Comparison of ENCODE assay signal across 29 cellular contexts in genomic region chr14:55005071-55005470, GRCh38. TPM values are rescaled to one million over a fixed set of nuclear protein-coding genes. Genes with fewer than 3 reads are reported as not detected.
DNase-seq lines count a peak whose midpoint lies in the region; ATAC-seq and TF ChIP-seq lines count a peak whose summit lies in the region.
"Had no signal": no experiment of that assay in that cellular context is flagged by ENCODE, and none has a peak within 500 bp of the region (broad histone marks: within the 10 kb centered on the region; RNA-seq: fewer than 3 reads in every experiment).

No MANE protein-coding gene starts in this region.

- H3K27ac ChIP-seq in SK-N-SH (ENCODE audit: low read depth in 2 of 2, low read length in 1 of 2), result no peak overlapping the region
- H3K27ac ChIP-seq: 22Rv1, adrenal gland, SK-N-MC had no signal

- peaks cover 3% of the 10 kb centered on the region; the same call in 1 of the 2 replicates for H3K9me2 ChIP-seq in SK-N-SH

- peaks cover 13 to 28% of the 10 kb centered on the region in 2 experiments for H3K36me3 ChIP-seq in SK-N-SH (replicated peaks in 1 of 2; ENCODE audit: control insufficient read depth in 1 of 2, insufficient read depth in 2 of 2, low read length in 1 of 2)
- H3K36me3 ChIP-seq: adrenal gland had no signal

- H3K27me3 Mint-ChIP-seq in T-helper 17 cell, result no peaks in the 10 kb centered on the region
- H3K27me3 Mint-ChIP-seq: activated CD4-positive, alpha-beta T cell treated with anti-CD3 and anti-CD28 coated beads for 36 hours; activated CD8-positive, alpha-beta T cell treated with anti-CD3 and anti-CD28 coated beads for 36 hours; CD4-positive, alpha-beta memory T cell had no signal

- WGBS in SK-N-SH (ENCODE audit: low lambda C conversion rate), result 92% methylated on average over 3 of the region's 4 CpGs

- no peaks in the 10 kb centered on the region for H3K9me3 ChIP-seq in SK-N-SH
- no peaks in the 10 kb centered on the region for H3K9me3 ChIP-seq in T-helper 17 cell (ENCODE audit: control insufficient read depth, low read length, poor library complexity, severe bottlenecking)
- H3K9me3 ChIP-seq: adrenal gland had no signal

- H3K4me1 Mint-ChIP-seq in T-helper 17 cell, result no peaks in the 10 kb centered on the region
- H3K4me1 Mint-ChIP-seq: activated CD4-positive, alpha-beta T cell treated with anti-CD3 and anti-CD28 coated beads for 36 hours; nephron had no signal

- H3K79me2 ChIP-seq in SK-N-SH (ENCODE audit: insufficient read depth), result no peaks in the 10 kb centered on the region

- no peaks in the 10 kb centered on the region for H4K20me1 ChIP-seq in SK-N-SH (ENCODE audit: insufficient read depth)

- no peak for DNase-seq in SK-N-SH
- DNase-seq in T-helper 17 cell, result no peak
- DNase-seq in foreskin fibroblast, result peak; percentile 22 to 51
- DNase-seq in MV-4-11 (lab: John Stamatoyannopoulos, UW), result no peak
- no peak for DNase-seq in NCI-H1694 (lab: John Stamatoyannopoulos, UW)
- DNase-seq in anterior cingulate cortex (lab: John Stamatoyannopoulos, UW), result no peak
- DNase-seq: activated CD4-positive, alpha-beta T cell treated with anti-CD3 and anti-CD28 coated beads for 36 hours; activated CD8-positive, alpha-beta memory T cell treated with anti-CD3 and anti-CD28 coated beads, Interleukin-2, amount 50 U/mL, for 48 hours; activated CD8-positive, alpha-beta T cell treated with anti-CD3 and anti-CD28 coated beads for 36 hours; activated naive CD4-positive, alpha-beta T cell treated with Interleukin-2 at 50 U/mL for 16 hours; adrenal gland; AML-193; CD4-positive, alpha-beta memory T cell; hypothalamus; left colon; mammary epithelial cell; NCI-H2029; NCI-H526; NK-92 treated with Interleukin-12 subunit alpha and Interleukin-12 subunit beta, amount 100 ng/mL, for 24 hours; T-helper 2 cell; trophoblast cell had no signal

- no peaks in the 10 kb centered on the region for H3K4me1 ChIP-seq in SK-N-SH (ENCODE audit: control insufficient read depth in 1 of 2, insufficient read depth in 2 of 2, low read depth in 1 of 2, low read length in 1 of 2)
- H3K4me1 ChIP-seq: adrenal gland had no signal

- peaks cover 5% of the 10 kb centered on the region for H3F3A ChIP-seq in SK-N-SH (replicated peaks; ENCODE audit: insufficient read depth)

- no peak overlapping the region for H3K4me3 Mint-ChIP-seq in T-helper 17 cell
- H3K4me3 Mint-ChIP-seq: activated CD4-positive, alpha-beta T cell treated with anti-CD3 and anti-CD28 coated beads for 36 hours; activated CD8-positive, alpha-beta T cell treated with anti-CD3 and anti-CD28 coated beads for 36 hours; activated T-helper 1 cell treated with anti-CD3 and anti-CD28 coated beads, Interleukin-12 subunit alpha, Interleukin-12 subunit beta, Interleukin-2, Interleukin-4 antibody, amounts not matched to agents 30 ng/mL and 10 ng/mL and 1 ng/mL, durations not matched to agents 14 hours and 24 hours and 36 hours; CD4-positive, alpha-beta memory T cell; nephron; stimulated activated effector memory CD8-positive, alpha-beta T cell treated with anti-CD3 and anti-CD28 coated beads, Interleukin-12 subunit alpha, Interleukin-12 subunit beta, amount 100 ng/mL, for 72 hours had no signal

- peak overlapping the region; percentile 16 for H3K27ac Mint-ChIP-seq in T-helper 17 cell
- H3K27ac Mint-ChIP-seq: activated CD4-positive, alpha-beta T cell treated with anti-CD3 and anti-CD28 coated beads for 36 hours; activated CD8-positive, alpha-beta T cell treated with anti-CD3 and anti-CD28 coated beads for 36 hours; activated T-helper 1 cell treated with anti-CD3 and anti-CD28 coated beads, Interleukin-12 subunit alpha, Interleukin-12 subunit beta, Interleukin-2, Interleukin-4 antibody, amounts not matched to agents 30 ng/mL and 10 ng/mL and 1 ng/mL, durations not matched to agents 14 hours and 24 hours and 36 hours; CD4-positive, alpha-beta memory T cell; nephron; stimulated activated effector memory CD8-positive, alpha-beta T cell treated with anti-CD3 and anti-CD28 coated beads, Interleukin-12 subunit alpha, Interleukin-12 subunit beta, amount 100 ng/mL, for 72 hours had no signal

- H3K9ac ChIP-seq in SK-N-SH, result no peak overlapping the region

- H3K4me2 ChIP-seq in SK-N-SH, result no peak overlapping the region

- POLR2A ChIA-PET in SK-N-SH (lab: Yijun Ruan, JAX), result interaction anchor here (0.6 kb wide), 1 partner anchor 35 kb away, joined by 6 read pairs; no protein-coding TSS in a partner anchor

- no peaks in the 10 kb centered on the region for H3K27me3 ChIP-seq in SK-N-SH (ENCODE audit: insufficient read depth)
- H3K27me3 ChIP-seq: adrenal gland had no signal

- ATAC-seq in SK-N-SH treated with all-trans-retinoic acid at 6 μM for 48 hours (no peak), T-helper 17 cell (no peak), GM19395 (IDR thresholded peaks at IDR 0.05; ENCODE audit: unreplicated experiment) (no peak)
- ATAC-seq: activated CD4-positive, alpha-beta T cell treated with anti-CD3 and anti-CD28 coated beads for 36 hours; activated CD8-positive, alpha-beta T cell treated with anti-CD3 and anti-CD28 coated beads for 36 hours; K562; left colon; stimulated activated effector memory CD8-positive, alpha-beta T cell treated with anti-CD3 and anti-CD28 coated beads, Interleukin-12 subunit alpha, Interleukin-12 subunit beta, amount 100 ng/mL, for 72 hours had no signal

- TF ChIP-seq RAD21 in SK-N-SH (IDR thresholded peaks at IDR 0.05; ENCODE audit: low read length), result no peak

- CTCF ChIA-PET in SK-N-SH (lab: Yijun Ruan, JAX), result interaction anchor here (0.6 to 1.1 kb wide), 2 partner anchors 23 to 232 kb away, joined by 3 to 4 read pairs; no protein-coding TSS in a partner anchor

- TF ChIP-seq EP300 in SK-N-SH (IDR thresholded peaks at IDR 0.05; ENCODE audit: borderline replicate concordance in 1 of 2, low read depth in 1 of 2, low read length in 1 of 2), result no peak

- TF ChIP-seq CTCF in SK-N-SH (IDR thresholded peaks at IDR 0.05), result no peak
- TF ChIP-seq CTCF in foreskin fibroblast (IDR thresholded peaks at IDR 0.05; ENCODE audit: low read depth, low read length), result no peak

- H2AFZ ChIP-seq in SK-N-SH (ENCODE audit: low read depth), result 0 out of 2 replicates have a peak overlapping the region, but pooled peaks have one; percentile 9

- H3K4me3 ChIP-seq in SK-N-SH (ENCODE audit: low read depth in 2 of 2, low read length in 1 of 2) (no peak overlapping the region), foreskin fibroblast (ENCODE audit: low read depth in 1 of 2, low read length in 2 of 2) (no peak overlapping the region)
- H3K4me3 ChIP-seq: adrenal gland, K562, SK-N-MC had no signal

- peaks cover 3% of the 10 kb centered on the region for H3K36me3 Mint-ChIP-seq in T-helper 17 cell (ENCODE audit: low read depth)

TF ChIP-seq in SK-N-SH, 30 proteins besides CTCF, POLR2A, EP300 and RAD21 (continues in another document):
- no peak for TF ChIP-seq SMC3 (IDR thresholded peaks at IDR 0.05; ENCODE audit: low read depth, low read length)
- no peak for TF ChIP-seq ELF1 (IDR thresholded peaks at IDR 0.05)
- TF ChIP-seq ZBTB33 (IDR thresholded peaks at IDR 0.05; ENCODE audit: borderline replicate concordance, low read depth), result no peak
- TF ChIP-seq SIN3A (IDR thresholded peaks at IDR 0.05; ENCODE audit: borderline replicate concordance, low read depth, low read length), result no peak
- TF ChIP-seq FOSL2 (IDR thresholded peaks at IDR 0.05; ENCODE audit: borderline replicate concordance, low read depth), result no peak

TF ChIP-seq in SK-N-SH treated with all-trans-retinoic acid at 6 μM for 48 hours, 23 proteins besides CTCF, POLR2A, EP300 and RAD21 (continues in another document):
- TF ChIP-seq ARNTL (CRISPR knock-in tag; IDR thresholded peaks at IDR 0.05; ENCODE audit: borderline replicate concordance, low read depth) (no peak), TSHZ2 (CRISPR knock-in tag; IDR thresholded peaks at IDR 0.05) (no peak), TOX (CRISPR knock-in tag; IDR thresholded peaks at IDR 0.05; ENCODE audit: borderline replicate concordance) (no peak), ZNF70 (CRISPR knock-in tag; IDR thresholded peaks at IDR 0.05) (no peak), ZNF565 (CRISPR knock-in tag; conservative IDR thresholded peaks at IDR 0.05; ENCODE audit: low read depth) (no peak)

RNA-seq across cellular contexts. Expression of gene WDHD1, which starts 21.8 kb away (rescaled TPM):
- polyA plus RNA-seq in SK-N-SH (2012; rRNA removed), result 2.9 and 3.6 TPM in 2 replicates
- 4.5 and 4.9 TPM in 2 replicates for polyA plus RNA-seq in SK-N-SH (2012; cell fraction: cytosol; rRNA removed)
- 1.4 and 3.0 TPM in 2 replicates for polyA plus RNA-seq in SK-N-SH (2012; cell fraction: nucleus; rRNA removed)
- total RNA-seq in T-helper 17 cell, result 1 to 10 TPM; 2.7 to 2.8 TPM

RNA-seq across cellular contexts. Expression of gene SOCS4, which starts 22.0 kb away (rescaled TPM):
- polyA plus RNA-seq in SK-N-SH (2012; rRNA removed), result 2.2 and 3.2 TPM in 2 replicates
- polyA plus RNA-seq in SK-N-SH (2012; cell fraction: cytosol; rRNA removed), result 3.5 and 3.9 TPM in 2 replicates
- 2.2 and 5.0 TPM in 2 replicates for polyA plus RNA-seq in SK-N-SH (2012; cell fraction: nucleus; rRNA removed)
- 10 to 100 TPM; 26.5 to 27.3 TPM for total RNA-seq in T-helper 17 cell

RNA-seq across cellular contexts. Expression of gene MAPK1IP1L, which starts 46.4 kb away (rescaled TPM):
- 105 and 129 TPM in 2 replicates for polyA plus RNA-seq in SK-N-SH (2012; rRNA removed)
- polyA plus RNA-seq in SK-N-SH (2012; cell fraction: cytosol; rRNA removed), result 58.3 and 77.1 TPM in 2 replicates
- polyA plus RNA-seq in SK-N-SH (2012; cell fraction: nucleus; rRNA removed), result 74.0 and 90.8 TPM in 2 replicates
- total RNA-seq in T-helper 17 cell, result 100 to 1,000 TPM; 154 to 176 TPM

Comparison
In these comparisons a context has a peak if more than half of its experiments do, and no peak if none do; other contexts are left out.
1. DNase-seq: peak in foreskin fibroblast (2 of 2); none in SK-N-SH (single experiment), T-helper 17 cell (0 of 3), MV-4-11 (single experiment), NCI-H1694 (single experiment) and anterior cingulate cortex (0 of 58).